10 cellular contexts compared by ENCODE assay signal in genomic region chr2:177332041-177332991, GRCh38.
A peak's percentile ranks its signal among the peaks of the same experiment; 100 is the strongest.
DNase-seq lines count a peak whose midpoint lies in the region; ATAC-seq, FAIRE-seq and TF ChIP-seq lines count a peak whose summit lies in the region.
"Had no signal": no experiment of that assay in that cellular context is flagged by ENCODE, and none has a peak within 500 bp of the region (broad histone marks: within the 10 kb centered on the region; RNA-seq: fewer than 3 reads in every experiment).

No MANE protein-coding gene starts in this region.

- TF ChIP-seq CTCF in GM13976 (IDR thresholded peaks at IDR 0.05; ENCODE audit: borderline replicate concordance, control extremely low read depth, extremely low read depth, insufficient read depth, missing control alignments) (peak; percentile 62), HepG2 (CRISPR knock-in tag; IDR thresholded peaks at IDR 0.05) (peak; percentile 87)

- no TSS peak for BruUV-seq in HepG2 (replicated peaks; lab: Mats Ljungman, UMichigan)

- no peak overlapping the region for H2AFZ ChIP-seq in HepG2 (ENCODE audit: low read length)

- H3K9ac ChIP-seq in HepG2 (ENCODE audit: insufficient read depth, low read depth, low read length): peak overlapping the region; percentile 5; the same call in 1 of the 2 replicates

- no peaks in the 10 kb centered on the region for H3K27me3 Mint-ChIP-seq in T-helper 17 cell
- H3K27me3 Mint-ChIP-seq in dendritic cell treated with granulocyte-macrophage colony-stimulating factor and Interleukin-4, amounts not matched to agents 40 ng/mL and 50 ng/mL, for 4 days: no peaks in the 10 kb centered on the region
- H3K27me3 Mint-ChIP-seq: IgD-negative memory B cell; stimulated activated naive CD8-positive, alpha-beta T cell treated with anti-CD3 and anti-CD28 coated beads, Interleukin-15, Interleukin-2, amounts not matched to agents 100 ng/mL and 50 ng/mL, for 24 hours had no signal

- CTCF ChIA-PET in HepG2 (lab: Yijun Ruan, JAX; ENCODE audit: low intra/inter-chr PET ratio, low total read pairs): interaction anchor here (2.8 to 5.3 kb wide), 3 partner anchors 69 to 169 kb away, joined by 24 to 95 read pairs (median 47); partner anchors contain the start of gene NFE2L2

- H3K4me2 ChIP-seq in HepG2 (ENCODE audit: low read depth, low read length): peak overlapping the region; percentile 25

- H3K4me3 ChIP-seq in HepG2 (replicated peaks in 1 of 3; ENCODE audit: insufficient read depth in 1 of 3, low read depth in 2 of 3, low read length in 3 of 3): no peak overlapping the region

- peak in 1 of 2 experiments; percentile 11; a peak in 1 of 4 replicates for TF ChIP-seq EP300 in HepG2 (IDR thresholded peaks at IDR 0.05; ENCODE audit: low read depth in 2 of 2, low read length in 2 of 2)
- no peak for TF ChIP-seq EP300 in HepG2 (CRISPR knock-in tag; IDR thresholded peaks at IDR 0.05; ENCODE audit: borderline replicate concordance)

- peaks cover 8% of the 10 kb centered on the region for H3K9me3 Mint-ChIP-seq in dendritic cell treated with granulocyte-macrophage colony-stimulating factor and Interleukin-4, amounts not matched to agents 40 ng/mL and 50 ng/mL, for 4 days
- H3K9me3 Mint-ChIP-seq: IgD-negative memory B cell; stimulated activated naive CD8-positive, alpha-beta T cell treated with anti-CD3 and anti-CD28 coated beads, Interleukin-15, Interleukin-2, amounts not matched to agents 100 ng/mL and 50 ng/mL, for 24 hours had no signal

- POLR2A ChIA-PET in HepG2 (lab: Yijun Ruan, JAX): interaction anchor here (1.7 kb wide), 1 partner anchor 68 kb away, joined by 11 read pairs; the partner anchor contains the start of gene NFE2L2

- FAIRE-seq in HepG2 (lab: Jason Lieb, UNC): peak; percentile 66

- DNase-seq in AG08395 (ENCODE audit: low spot score) (peak; percentile 74), GM13976 (ENCODE audit: low spot score) (peak; percentile 42), NCI-H146 treated with DMSO at 0.1 percent for 48 hours (lab: John Stamatoyannopoulos, UW; ENCODE audit: unreplicated experiment) (peak; percentile 52), T-helper 17 cell (peak in 1 of 3 donors; percentile 6), HepG2 (ENCODE audit: low spot score) (peak; percentile 74)
- peak; percentile 24 for DNase-seq in stimulated activated naive CD8-positive, alpha-beta T cell treated with anti-CD3 and anti-CD28 coated beads, Interleukin-15, Interleukin-2, amounts not matched to agents 100 U/mL and 50 U/mL, for 24 hours

- 28% methylated on average over 9 of the region's 9 CpGs for WGBS in HepG2 (ENCODE audit: low lambda C conversion rate)

- H3K27ac Mint-ChIP-seq in T-helper 17 cell: peak overlapping the region; percentile 11
- H3K27ac Mint-ChIP-seq in dendritic cell treated with granulocyte-macrophage colony-stimulating factor and Interleukin-4, amounts not matched to agents 40 ng/mL and 50 ng/mL, for 4 days: peak overlapping the region; percentile 32
- H3K27ac Mint-ChIP-seq: stimulated activated naive CD8-positive, alpha-beta T cell treated with anti-CD3 and anti-CD28 coated beads, Interleukin-15, Interleukin-2, amounts not matched to agents 100 ng/mL and 50 ng/mL, for 24 hours had no signal

- H3K4me1 ChIP-seq in HepG2 (ENCODE audit: insufficient read depth, low read length): peaks cover 32% of the 10 kb centered on the region

- H3K4me3 Mint-ChIP-seq in T-helper 17 cell: no peak overlapping the region
- no peak overlapping the region for H3K4me3 Mint-ChIP-seq in dendritic cell treated with granulocyte-macrophage colony-stimulating factor and Interleukin-4, amounts not matched to agents 40 ng/mL and 50 ng/mL, for 4 days
- H3K4me3 Mint-ChIP-seq: stimulated activated naive CD8-positive, alpha-beta T cell treated with anti-CD3 and anti-CD28 coated beads, Interleukin-15, Interleukin-2, amounts not matched to agents 100 ng/mL and 50 ng/mL, for 24 hours had no signal

- ATAC-seq in HG02852 (IDR thresholded peaks at IDR 0.05; ENCODE audit: unreplicated experiment) (peak; percentile 87), T-helper 17 cell (peak; percentile 90), HepG2 (peak; percentile 91)
- peak; percentile 69 for ATAC-seq in stimulated activated naive CD8-positive, alpha-beta T cell treated with anti-CD3 and anti-CD28 coated beads, Interleukin-15, Interleukin-2, amounts not matched to agents 100 U/mL and 50 U/mL, for 24 hours

- no peaks in the 10 kb centered on the region for H3K27me3 ChIP-seq in HepG2 (ENCODE audit: control insufficient read depth in 1 of 2, insufficient read depth in 2 of 2, low read length in 2 of 2)

- in situ Hi-C loops in GM13976 (cut with MboI; ENCODE audit: low sequenced_read_pairs, unreplicated experiment): loop anchor here (5.0 to 25.0 kb wide), 4 partner anchors 82 to 392 kb away; a partner anchor contains a TSS
- in situ Hi-C loops in HepG2 (cut with HindIII; ENCODE audit: extremely low pct_ligation_motif_present, low pct_unique_long_range_greater_than_20kb): loop anchor here (5.0 to 10.0 kb wide), 5 partner anchors 70 to 390 kb away; partner anchors contain the start of gene NFE2L2

- no peaks in the 10 kb centered on the region for H4K20me1 ChIP-seq in HepG2 (ENCODE audit: insufficient read depth, low read length)

- no peak for TF ChIP-seq POLR2A in HepG2 (IDR thresholded peaks at IDR 0.05; ENCODE audit: insufficient read depth in 1 of 2, low read depth in 2 of 2, low read length in 2 of 2)

- H3K4me1 Mint-ChIP-seq in T-helper 17 cell: peaks cover 2% of the 10 kb centered on the region
- peaks cover 30% of the 10 kb centered on the region for H3K4me1 Mint-ChIP-seq in dendritic cell treated with granulocyte-macrophage colony-stimulating factor and Interleukin-4, amounts not matched to agents 40 ng/mL and 50 ng/mL, for 4 days (ENCODE audit: low read depth)

- intact Hi-C loops in dendritic cell treated with granulocyte-macrophage colony-stimulating factor and Interleukin-4, amounts not matched to agents 40 ng/mL and 50 ng/mL, for 4 days (cut with micrococcal nuclease): loop anchor here (1.0 to 10.0 kb wide), 5 partner anchors 35 to 392 kb away; partner anchors contain the start of gene NFE2L2
- intact Hi-C loops in HepG2 (cut with micrococcal nuclease; ENCODE audit: unreplicated experiment): loop anchor here (1.0 to 10.0 kb wide), 3 partner anchors 69 to 168 kb away; no protein-coding TSS in a partner anchor

- H3K9me3 ChIP-seq in T-helper 17 cell (ENCODE audit: control insufficient read depth, low read length, poor library complexity, severe bottlenecking): no peaks in the 10 kb centered on the region
- H3K9me3 ChIP-seq in HepG2 (ENCODE audit: low read length): no peaks in the 10 kb centered on the region

- peak; percentile 82 for TF ChIP-seq RAD21 in HepG2 (CRISPR knock-in tag; IDR thresholded peaks at IDR 0.05)

- peaks cover 5 to 14% of the 10 kb centered on the region in 2 experiments; a peak in 1 of 5 replicates for H3K36me3 ChIP-seq in HepG2 (replicated peaks in 1 of 2; ENCODE audit: control insufficient read depth in 1 of 2, insufficient read depth in 2 of 2, low read length in 2 of 2)

- no peaks in the 10 kb centered on the region for H3K79me2 ChIP-seq in HepG2 (ENCODE audit: insufficient read depth, low read length)

- H3K36me3 Mint-ChIP-seq in T-helper 17 cell (ENCODE audit: low read depth): no peaks in the 10 kb centered on the region
- peaks cover 15% of the 10 kb centered on the region for H3K36me3 Mint-ChIP-seq in dendritic cell treated with granulocyte-macrophage colony-stimulating factor and Interleukin-4, amounts not matched to agents 40 ng/mL and 50 ng/mL, for 4 days (ENCODE audit: low read depth)
- H3K36me3 Mint-ChIP-seq: IgD-negative memory B cell had no signal

- H3K27ac ChIP-seq in HepG2 (ENCODE audit: extremely low read length, insufficient read depth, low read length): peak overlapping the region; percentile 41

TF ChIP-seq in HepG2, 621 proteins besides CTCF, POLR2A, EP300 and RAD21 (continues in another document):
- TF ChIP-seq CEBPB (IDR thresholded peaks at IDR 0.05; ENCODE audit: borderline replicate concordance, low read depth, low read length) (no peak), FOXO4 (CRISPR knock-in tag; conservative IDR thresholded peaks at IDR 0.05) (0 out of 2 replicates have a peak, but pooled peaks have one; percentile 54), MXI1 (IDR thresholded peaks at IDR 0.05; ENCODE audit: borderline replicate concordance, low read depth, low read length) (0 out of 3 replicates have a peak, but pooled peaks have one; percentile 25), BCL6 (CRISPR knock-in tag; IDR thresholded peaks at IDR 0.05) (no peak), TRAFD1 (CRISPR knock-in tag; IDR thresholded peaks at IDR 0.05; ENCODE audit: borderline replicate concordance) (peak; percentile 34; the same call in 1 of the 2 replicates), STAT5B (CRISPR knock-in tag; IDR thresholded peaks at IDR 0.05) (no peak), KLF16 (CRISPR knock-in tag; IDR thresholded peaks at IDR 0.05) (0 out of 4 replicates have a peak, but pooled peaks of 1 of the 2 experiments have one; percentile 35), NCOR1 (IDR thresholded peaks at IDR 0.05; ENCODE audit: borderline replicate concordance, low read length) (0 out of 2 replicates have a peak, but pooled peaks have one; percentile 29), ELF3 (CRISPR knock-in tag; IDR thresholded peaks at IDR 0.05) (peak; percentile 26; the same call in 1 of the 2 replicates), SKI (IDR thresholded peaks at IDR 0.05; ENCODE audit: partially characterized antibody) (no peak)
